In the genomic region with DNA sequence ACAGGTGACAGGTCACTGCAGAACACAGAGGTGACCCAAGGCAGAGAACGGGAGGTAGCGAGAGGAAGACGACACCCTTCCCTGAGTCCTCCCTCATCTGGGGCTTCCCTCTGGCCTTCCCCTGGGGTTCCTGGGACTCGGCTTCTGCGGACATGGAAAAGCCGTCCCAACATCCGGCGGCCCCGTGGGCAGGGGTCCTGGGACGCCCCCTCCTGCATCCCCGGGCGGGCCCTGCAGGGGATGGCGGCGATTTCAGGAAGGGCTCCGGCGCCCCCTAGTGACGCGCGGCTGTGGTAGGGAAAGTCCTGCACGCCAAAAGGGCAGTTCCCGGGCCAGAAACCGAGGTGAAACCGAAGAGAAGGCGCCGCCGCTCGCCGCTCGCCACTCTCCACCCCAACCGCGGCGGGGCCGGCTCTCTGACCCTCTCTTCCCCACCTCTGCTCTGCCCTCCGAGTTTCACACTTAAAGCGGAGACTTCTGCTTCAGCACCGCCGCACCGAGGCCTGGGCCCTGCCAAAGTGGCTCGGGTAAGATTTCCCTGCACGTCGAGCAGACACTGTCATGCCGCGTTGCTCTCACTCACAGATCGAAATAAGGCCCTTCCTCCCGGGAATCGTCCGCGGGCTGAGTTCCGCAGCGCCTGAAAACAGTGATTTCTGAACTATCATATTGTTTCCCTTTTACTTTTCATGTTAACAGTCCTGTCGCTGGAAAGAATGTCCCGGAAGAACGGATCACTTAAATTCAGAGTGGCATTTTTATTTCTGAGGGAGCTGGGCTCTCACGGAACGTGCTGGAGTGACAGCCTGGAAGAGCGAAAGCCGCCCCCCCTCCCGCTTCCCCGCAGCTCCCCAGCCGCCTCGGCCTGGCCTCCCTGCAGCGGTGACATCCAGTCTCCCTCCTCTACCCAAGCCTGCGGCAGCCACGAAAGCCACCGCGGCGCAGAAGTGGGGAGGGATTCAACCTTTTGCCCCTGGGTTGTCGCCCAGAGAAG, we compare ENCODE assay signal across 8 cellular contexts.
DNase-seq lines count a peak whose midpoint lies in the region; ATAC-seq and TF ChIP-seq lines count a peak whose summit lies in the region.

No MANE protein-coding gene starts in this region.

- no peak for DNase-seq in CD14-positive monocyte (ENCODE audit: low spot score)
- peak; percentile 62 for DNase-seq in GM19238 (ENCODE audit: insufficient read length, low spot score)
- peak; percentile 79 to 80 for DNase-seq in activated T-cell treated with anti-CD3 and anti-CD28 coated beads, Interleukin-2, amount 50 U/mL, for 72 hours
- DNase-seq in fibroblast of lung (ENCODE audit: low read depth in 2 of 2), result peak; percentile 61 to 68
- peak in 8 of 9 donors; percentile 24 to 74 (median 45) for DNase-seq in naive thymus-derived CD4-positive, alpha-beta T cell
- peak; percentile 53 for DNase-seq in stimulated activated naive B cell treated with anti-CD40 and anti-IgM and Interleukin-4, amounts not matched to agents 10 μg/mL and 1 μg/mL and 100 μg/mL, for 72 hours

- H3K36me3 Mint-ChIP-seq in CD14-positive monocyte, result no peaks in the 10 kb centered on the region
- peaks cover 0 to 3% of the 10 kb centered on the region in 2 donors for H3K36me3 Mint-ChIP-seq in activated T-cell treated with anti-CD3 and anti-CD28 coated beads, Interleukin-2, amount 50 U/mL, for 72 hours (ENCODE audit: insufficient read depth in 2 of 2)
- peaks cover 0 to 2% (median 0%) of the 10 kb centered on the region in 5 donors for H3K36me3 Mint-ChIP-seq in naive thymus-derived CD4-positive, alpha-beta T cell
- H3K36me3 Mint-ChIP-seq in stimulated activated naive B cell treated with anti-CD40 and anti-IgM and Interleukin-4, amounts not matched to agents 10 μg/mL and 1 μg/mL and 100 μg/mL, for 72 hours, result no peaks in the 10 kb centered on the region

- CTCF ChIA-PET in naive thymus-derived CD4-positive, alpha-beta T cell (lab: Charles Lee), result interaction anchor here (0.6 to 1.5 kb wide), 3 partner anchors 102 to 265 kb away, joined by 3 to 5 read pairs (median 3); no protein-coding TSS in a partner anchor

- POLR2A ChIA-PET in naive thymus-derived CD4-positive, alpha-beta T cell (lab: Charles Lee), result no interaction called here

- H3K27ac ChIP-seq in OCI-LY3 (ENCODE audit: low read length) (no peak overlapping the region), fibroblast of lung (ENCODE audit: insufficient read depth, low read length) (no peak overlapping the region)
- H3K27ac ChIP-seq in naive thymus-derived CD4-positive, alpha-beta T cell (ENCODE audit: low read depth, low read length), result no peak overlapping the region

- peaks cover 11% of the 10 kb centered on the region; the same call in 1 of the 2 replicates for H3K9me3 ChIP-seq in OCI-LY3 (ENCODE audit: insufficient read depth, low read length)
- no peaks in the 10 kb centered on the region for H3K9me3 ChIP-seq in fibroblast of lung (ENCODE audit: control insufficient read depth, insufficient read depth, low read depth, low read length)
- H3K9me3 ChIP-seq in naive thymus-derived CD4-positive, alpha-beta T cell (ENCODE audit: control insufficient read depth in 2 of 3, low read length in 3 of 3), result peaks cover 0 to 6% (median 3%) of the 10 kb centered on the region in 3 experiments

- H3K4me3 ChIP-seq in OCI-LY3 (ENCODE audit: low read length), result peak overlapping the region; percentile 48; the same call in 1 of the 2 replicates
- H3K4me3 ChIP-seq in fibroblast of lung (replicated peaks in 1 of 4; ENCODE audit: control extremely low read depth in 1 of 4, insufficient read depth in 1 of 4, low read depth in 3 of 4, low read length in 4 of 4), result peak overlapping the region; percentile 3 to 54 (median 31)
- H3K4me3 ChIP-seq in naive thymus-derived CD4-positive, alpha-beta T cell (ENCODE audit: low read length), result no peak overlapping the region

- H3K79me2 ChIP-seq in OCI-LY3 (ENCODE audit: low read length), result no peaks in the 10 kb centered on the region
- no peaks in the 10 kb centered on the region for H3K79me2 ChIP-seq in fibroblast of lung (ENCODE audit: control insufficient read depth, insufficient read depth, low read length)

- peak; percentile 64 for ATAC-seq in HG03342 (IDR thresholded peaks at IDR 0.05; ENCODE audit: unreplicated experiment)
- ATAC-seq in activated T-cell treated with anti-CD3 and anti-CD28 coated beads, Interleukin-2, amount 50 U/mL, for 72 hours (replicated peaks in 1 of 2), result peak; percentile 59 to 62
- peak; percentile 47 for ATAC-seq in naive thymus-derived CD4-positive, alpha-beta T cell
- peak; percentile 70 to 76 for ATAC-seq in stimulated activated naive B cell treated with anti-CD40 and anti-IgM and Interleukin-4, amounts not matched to agents 10 μg/mL and 1 μg/mL and 100 μg/mL, for 72 hours (replicated peaks)

- H3K27me3 ChIP-seq in OCI-LY3 (ENCODE audit: low read depth, low read length) (no peaks in the 10 kb centered on the region), fibroblast of lung (ENCODE audit: control insufficient read depth, insufficient read depth, low read length) (no peaks in the 10 kb centered on the region)
- no peaks in the 10 kb centered on the region for H3K27me3 ChIP-seq in naive thymus-derived CD4-positive, alpha-beta T cell (ENCODE audit: control insufficient read depth in 2 of 2, insufficient read depth in 2 of 2, low read length in 2 of 2)

- H4K20me1 ChIP-seq in OCI-LY3 (ENCODE audit: insufficient read depth, low read length), result no peaks in the 10 kb centered on the region
- H4K20me1 ChIP-seq in fibroblast of lung (ENCODE audit: control insufficient read depth, extremely low read depth, insufficient read depth, low read length), result no peaks in the 10 kb centered on the region

- H3K4me1 Mint-ChIP-seq in CD14-positive monocyte, result peaks cover 7% of the 10 kb centered on the region
- peaks cover 7% of the 10 kb centered on the region for H3K4me1 Mint-ChIP-seq in activated T-cell treated with anti-CD3 and anti-CD28 coated beads, Interleukin-2, amount 50 U/mL, for 72 hours (ENCODE audit: low read depth)
- H3K4me1 Mint-ChIP-seq in naive thymus-derived CD4-positive, alpha-beta T cell, result peaks cover 0 to 20% (median 8%) of the 10 kb centered on the region in 7 donors
- peaks cover 12 to 16% of the 10 kb centered on the region in 2 donors for H3K4me1 Mint-ChIP-seq in stimulated activated naive B cell treated with anti-CD40 and anti-IgM and Interleukin-4, amounts not matched to agents 10 μg/mL and 1 μg/mL and 100 μg/mL, for 72 hours

- TF ChIP-seq CTCF in CD14-positive monocyte (IDR thresholded peaks at IDR 0.05) (peak; percentile 84), OCI-LY3 (IDR thresholded peaks at IDR 0.05; ENCODE audit: low read depth, low read length) (peak; percentile 81), fibroblast of lung (conservative IDR thresholded peaks at IDR 0.05 in 1 of 2, IDR thresholded peaks at IDR 0.05 in 1 of 2; ENCODE audit: low read depth in 1 of 2, low read length in 2 of 2) (peak; percentile 70 to 86)

- H3K4me2 ChIP-seq in OCI-LY3 (ENCODE audit: low read length) (peak overlapping the region; percentile 46), fibroblast of lung (ENCODE audit: extremely low read depth, insufficient read depth, low read length) (peak overlapping the region; percentile 61)

- H3K9me3 Mint-ChIP-seq in CD14-positive monocyte, result peaks cover 0 to 20% (median 9%) of the 10 kb centered on the region in 7 donors
- no peaks in the 10 kb centered on the region for H3K9me3 Mint-ChIP-seq in activated T-cell treated with anti-CD3 and anti-CD28 coated beads, Interleukin-2, amount 50 U/mL, for 72 hours
- peaks cover 0 to 12% (median 3%) of the 10 kb centered on the region in 11 donors for H3K9me3 Mint-ChIP-seq in naive thymus-derived CD4-positive, alpha-beta T cell
- peaks cover 0 to 2% of the 10 kb centered on the region in 2 donors for H3K9me3 Mint-ChIP-seq in stimulated activated naive B cell treated with anti-CD40 and anti-IgM and Interleukin-4, amounts not matched to agents 10 μg/mL and 1 μg/mL and 100 μg/mL, for 72 hours

- H3K9ac ChIP-seq in OCI-LY3 (ENCODE audit: low read length) (no peak overlapping the region), fibroblast of lung (ENCODE audit: insufficient read depth, low read length) (peak overlapping the region; percentile 36)

- intact Hi-C loops in CD14-positive monocyte (cut with micrococcal nuclease), result loop anchor here in 1 of 2 donors (10.0 kb wide), 1 partner anchor 322 kb away; no protein-coding TSS in a partner anchor
- intact Hi-C loops in naive thymus-derived CD4-positive, alpha-beta T cell (cut with micrococcal nuclease), result loop anchor here (1.0 to 10.0 kb wide), 5 partner anchors 118 to 1504 kb away; a partner anchor contains a TSS

- no peak overlapping the region for H2AFZ ChIP-seq in OCI-LY3 (ENCODE audit: low read depth, low read length)
- peak overlapping the region; percentile 77 for H2AFZ ChIP-seq in fibroblast of lung (ENCODE audit: low read length)

- H3K36me3 ChIP-seq in OCI-LY3 (replicated peaks; ENCODE audit: low read depth, low read length) (peaks cover 12% of the 10 kb centered on the region), fibroblast of lung (ENCODE audit: control insufficient read depth, insufficient read depth, low read length) (no peaks in the 10 kb centered on the region)
- H3K36me3 ChIP-seq in naive thymus-derived CD4-positive, alpha-beta T cell (ENCODE audit: control insufficient read depth in 2 of 3, insufficient read depth in 3 of 3, low read length in 3 of 3), result no peaks in the 10 kb centered on the region

- H3K4me3 Mint-ChIP-seq in CD14-positive monocyte, result peak overlapping the region; percentile 90 to 94
- peak overlapping the region; percentile 78 to 82 for H3K4me3 Mint-ChIP-seq in activated T-cell treated with anti-CD3 and anti-CD28 coated beads, Interleukin-2, amount 50 U/mL, for 72 hours
- H3K4me3 Mint-ChIP-seq in naive thymus-derived CD4-positive, alpha-beta T cell, result peak overlapping the region; percentile 64 to 93 (median 80)
- H3K4me3 Mint-ChIP-seq in stimulated activated naive B cell treated with anti-CD40 and anti-IgM and Interleukin-4, amounts not matched to agents 10 μg/mL and 1 μg/mL and 100 μg/mL, for 72 hours, result peak overlapping the region; percentile 75 to 85

- H3K4me1 ChIP-seq in OCI-LY3 (ENCODE audit: low read length) (no peaks in the 10 kb centered on the region), fibroblast of lung (ENCODE audit: control insufficient read depth, extremely low read depth, insufficient read depth, low read length) (no peaks in the 10 kb centered on the region)
- H3K4me1 ChIP-seq in naive thymus-derived CD4-positive, alpha-beta T cell (ENCODE audit: control insufficient read depth in 2 of 2, insufficient read depth in 2 of 2, low read length in 2 of 2), result peaks cover 8 to 16% of the 10 kb centered on the region in 2 donors

- H3K27me3 Mint-ChIP-seq in CD14-positive monocyte (ENCODE audit: low read depth in 3 of 3), result peaks cover 18 to 23% (median 22%) of the 10 kb centered on the region in 3 donors
- peaks cover 10% of the 10 kb centered on the region for H3K27me3 Mint-ChIP-seq in activated T-cell treated with anti-CD3 and anti-CD28 coated beads, Interleukin-2, amount 50 U/mL, for 72 hours (ENCODE audit: low read depth)
- H3K27me3 Mint-ChIP-seq in naive thymus-derived CD4-positive, alpha-beta T cell, result peaks cover 0 to 13% (median 4%) of the 10 kb centered on the region in 5 donors
- peaks cover 23 to 33% of the 10 kb centered on the region in 2 donors for H3K27me3 Mint-ChIP-seq in stimulated activated naive B cell treated with anti-CD40 and anti-IgM and Interleukin-4, amounts not matched to agents 10 μg/mL and 1 μg/mL and 100 μg/mL, for 72 hours

- H3K27ac Mint-ChIP-seq in CD14-positive monocyte, result peak overlapping the region; percentile 5 to 91 (median 70)
- peak overlapping the region; percentile 15 for H3K27ac Mint-ChIP-seq in activated T-cell treated with anti-CD3 and anti-CD28 coated beads, Interleukin-2, amount 50 U/mL, for 72 hours
- peak overlapping the region in 6 of 9 donors; percentile 68 to 79 (median 72) for H3K27ac Mint-ChIP-seq in naive thymus-derived CD4-positive, alpha-beta T cell
- peak overlapping the region; percentile 44 for H3K27ac Mint-ChIP-seq in stimulated activated naive B cell treated with anti-CD40 and anti-IgM and Interleukin-4, amounts not matched to agents 10 μg/mL and 1 μg/mL and 100 μg/mL, for 72 hours

Comparison
In these comparisons a context has a peak if more than half of its experiments do, and no peak if none do; other contexts are left out.
1. H3K27ac Mint-ChIP-seq: peak in every context shown above with its lines; median percentile 72 in naive thymus-derived CD4-positive, alpha-beta T cell; 70 in CD14-positive monocyte; 44 in stimulated activated naive B cell treated with anti-CD40 and anti-IgM and Interleukin-4, amounts not matched to agents 10 μg/mL and 1 μg/mL and 100 μg/mL, for 72 hours; 15 in activated T-cell treated with anti-CD3 and anti-CD28 coated beads, Interleukin-2, amount 50 U/mL, for 72 hours.